ENCODE assay signal across 1 cellular context in the genomic region with DNA sequence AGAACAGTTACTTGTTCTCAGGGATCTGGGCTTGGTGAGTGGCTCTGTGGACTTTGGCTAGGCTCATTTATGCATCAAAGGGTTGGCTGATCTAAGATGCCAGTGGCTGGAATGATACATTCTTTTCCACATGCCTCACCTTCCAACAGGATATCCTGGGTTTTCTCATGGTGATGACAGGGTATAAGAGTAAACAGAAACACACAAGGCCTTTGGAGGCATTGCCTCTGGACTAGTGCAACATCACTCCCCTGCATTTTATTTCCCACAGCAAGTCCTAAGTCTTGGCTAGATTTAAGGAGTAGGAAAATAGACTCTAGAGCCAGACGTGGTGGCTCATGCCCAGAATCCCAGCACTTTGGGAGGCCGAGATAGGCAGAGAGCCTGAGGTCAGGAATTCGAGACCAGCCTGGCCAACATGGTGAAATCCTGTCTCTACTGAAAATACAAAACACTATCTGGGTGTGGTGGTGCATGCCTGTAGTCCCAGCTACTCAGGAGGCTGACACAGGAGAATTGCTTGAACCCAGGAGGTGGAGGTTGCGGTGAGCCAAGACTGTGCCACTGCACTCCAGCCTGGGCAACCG.
TF ChIP-seq lines count a peak whose summit lies in the region.

No MANE protein-coding gene starts in this region.

TF ChIP-seq in A549, 52 proteins besides CTCF, POLR2A, EP300 and RAD21 (continued from another document):
- TF ChIP-seq POLR2AphosphoS2 (conservative IDR thresholded peaks at IDR 0.05; ENCODE audit: low read length) (no peak), BHLHE40 (IDR thresholded peaks at IDR 0.05; ENCODE audit: low read depth, low read length) (no peak), RNF2 (IDR thresholded peaks at IDR 0.05; ENCODE audit: borderline replicate concordance, low read depth) (no peak), KDM1A (IDR thresholded peaks at IDR 0.05; ENCODE audit: low read depth) (no peak), TFCP2L1 (CRISPR knock-in tag; IDR thresholded peaks at IDR 0.05) (no peak), CBX2 (IDR thresholded peaks at IDR 0.05; ENCODE audit: borderline replicate concordance, low read depth) (no peak), HOXB5 (CRISPR knock-in tag; IDR thresholded peaks at IDR 0.05) (0 out of 2 replicates have a peak, but pooled peaks have one; percentile 3), HOXB13 (CRISPR knock-in tag; IDR thresholded peaks at IDR 0.05; ENCODE audit: low read depth) (peak; percentile 79), NR3C1 (IDR thresholded peaks at IDR 0.05) (no peak), EHF (CRISPR knock-in tag; IDR thresholded peaks at IDR 0.05) (peak; percentile 37; the same call in 1 of the 2 replicates), JUNB (IDR thresholded peaks at IDR 0.05) (peak; percentile 87), ZC3H11A (IDR thresholded peaks at IDR 0.05) (no peak), MAFK (IDR thresholded peaks at IDR 0.05; ENCODE audit: partially characterized antibody) (peak; percentile 44), CHD2 (IDR thresholded peaks at IDR 0.05; ENCODE audit: low read length, partially characterized antibody) (no peak), MYC (IDR thresholded peaks at IDR 0.05; ENCODE audit: borderline replicate concordance, low read length) (no peak), JUN (IDR thresholded peaks at IDR 0.05) (peak; percentile 95 to 98), HEYL (CRISPR knock-in tag; IDR thresholded peaks at IDR 0.05) (no peak), NPAS2 (CRISPR knock-in tag; IDR thresholded peaks at IDR 0.05; ENCODE audit: borderline replicate concordance) (no peak), FOSB (CRISPR knock-in tag; IDR thresholded peaks at IDR 0.05) (peak; percentile 53; the same call in 1 of the 2 replicates), SREBF2 (IDR thresholded peaks at IDR 0.05) (no peak)
- TF ChIP-seq, protein P1, sequence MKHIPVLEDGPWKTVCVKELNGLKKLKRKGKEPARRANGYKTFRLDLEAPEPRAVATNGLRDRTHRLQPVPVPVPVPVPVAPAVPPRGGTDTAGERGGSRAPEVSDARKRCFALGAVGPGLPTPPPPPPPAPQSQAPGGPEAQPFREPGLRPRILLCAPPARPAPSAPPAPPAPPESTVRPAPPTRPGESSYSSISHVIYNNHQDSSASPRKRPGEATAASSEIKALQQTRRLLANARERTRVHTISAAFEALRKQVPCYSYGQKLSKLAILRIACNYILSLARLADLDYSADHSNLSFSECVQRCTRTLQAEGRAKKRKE (CRISPR knock-in tag; IDR thresholded peaks at IDR 0.05; ENCODE audit: low read depth) = no peak
- TF ChIP-seq, protein P2, sequence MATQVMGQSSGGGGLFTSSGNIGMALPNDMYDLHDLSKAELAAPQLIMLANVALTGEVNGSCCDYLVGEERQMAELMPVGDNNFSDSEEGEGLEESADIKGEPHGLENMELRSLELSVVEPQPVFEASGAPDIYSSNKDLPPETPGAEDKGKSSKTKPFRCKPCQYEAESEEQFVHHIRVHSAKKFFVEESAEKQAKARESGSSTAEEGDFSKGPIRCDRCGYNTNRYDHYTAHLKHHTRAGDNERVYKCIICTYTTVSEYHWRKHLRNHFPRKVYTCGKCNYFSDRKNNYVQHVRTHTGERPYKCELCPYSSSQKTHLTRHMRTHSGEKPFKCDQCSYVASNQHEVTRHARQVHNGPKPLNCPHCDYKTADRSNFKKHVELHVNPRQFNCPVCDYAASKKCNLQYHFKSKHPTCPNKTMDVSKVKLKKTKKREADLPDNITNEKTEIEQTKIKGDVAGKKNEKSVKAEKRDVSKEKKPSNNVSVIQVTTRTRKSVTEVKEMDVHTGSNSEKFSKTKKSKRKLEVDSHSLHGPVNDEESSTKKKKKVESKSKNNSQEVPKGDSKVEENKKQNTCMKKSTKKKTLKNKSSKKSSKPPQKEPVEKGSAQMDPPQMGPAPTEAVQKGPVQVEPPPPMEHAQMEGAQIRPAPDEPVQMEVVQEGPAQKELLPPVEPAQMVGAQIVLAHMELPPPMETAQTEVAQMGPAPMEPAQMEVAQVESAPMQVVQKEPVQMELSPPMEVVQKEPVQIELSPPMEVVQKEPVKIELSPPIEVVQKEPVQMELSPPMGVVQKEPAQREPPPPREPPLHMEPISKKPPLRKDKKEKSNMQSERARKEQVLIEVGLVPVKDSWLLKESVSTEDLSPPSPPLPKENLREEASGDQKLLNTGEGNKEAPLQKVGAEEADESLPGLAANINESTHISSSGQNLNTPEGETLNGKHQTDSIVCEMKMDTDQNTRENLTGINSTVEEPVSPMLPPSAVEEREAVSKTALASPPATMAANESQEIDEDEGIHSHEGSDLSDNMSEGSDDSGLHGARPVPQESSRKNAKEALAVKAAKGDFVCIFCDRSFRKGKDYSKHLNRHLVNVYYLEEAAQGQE (IDR thresholded peaks at IDR 0.05) = no peak
- TF ChIP-seq, protein P3, sequence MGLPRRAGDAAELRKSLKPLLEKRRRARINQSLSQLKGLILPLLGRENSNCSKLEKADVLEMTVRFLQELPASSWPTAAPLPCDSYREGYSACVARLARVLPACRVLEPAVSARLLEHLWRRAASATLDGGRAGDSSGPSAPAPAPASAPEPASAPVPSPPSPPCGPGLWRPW (IDR thresholded peaks at IDR 0.05) = no peak
- TF ChIP-seq, protein P4, sequence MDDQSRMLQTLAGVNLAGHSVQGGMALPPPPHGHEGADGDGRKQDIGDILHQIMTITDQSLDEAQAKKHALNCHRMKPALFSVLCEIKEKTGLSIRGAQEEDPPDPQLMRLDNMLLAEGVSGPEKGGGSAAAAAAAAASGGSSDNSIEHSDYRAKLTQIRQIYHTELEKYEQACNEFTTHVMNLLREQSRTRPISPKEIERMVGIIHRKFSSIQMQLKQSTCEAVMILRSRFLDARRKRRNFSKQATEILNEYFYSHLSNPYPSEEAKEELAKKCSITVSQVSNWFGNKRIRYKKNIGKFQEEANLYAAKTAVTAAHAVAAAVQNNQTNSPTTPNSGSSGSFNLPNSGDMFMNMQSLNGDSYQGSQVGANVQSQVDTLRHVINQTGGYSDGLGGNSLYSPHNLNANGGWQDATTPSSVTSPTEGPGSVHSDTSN (IDR thresholded peaks at IDR 0.05) = no peak
